Comparison of ENCODE assay signal across 2 cellular contexts in genomic region chr3:56835626-56836025, GRCh38.
TF ChIP-seq lines count a peak whose summit lies in the region.

No MANE protein-coding gene starts in this region.

TF ChIP-seq in A549, 52 proteins besides CTCF, POLR2A, EP300 and RAD21 (continued from another document):
- no peak for TF ChIP-seq RNF2 (IDR thresholded peaks at IDR 0.05; ENCODE audit: borderline replicate concordance, low read depth)
- no peak for TF ChIP-seq JUN (IDR thresholded peaks at IDR 0.05)
- TF ChIP-seq FOSL2 (IDR thresholded peaks at IDR 0.05), result no peak
- no peak for TF ChIP-seq FOSL2 (CRISPR knock-in tag; IDR thresholded peaks at IDR 0.05)
- no peak for TF ChIP-seq ZFP36 (IDR thresholded peaks at IDR 0.05; ENCODE audit: borderline replicate concordance, partially characterized antibody)
- TF ChIP-seq ZSCAN20 (CRISPR knock-in tag; IDR thresholded peaks at IDR 0.05), result no peak
- no peak for TF ChIP-seq HDAC2 (IDR thresholded peaks at IDR 0.05)
- no peak for TF ChIP-seq CBX8 (IDR thresholded peaks at IDR 0.05)

TF ChIP-seq in HCT116, 20 proteins besides CTCF, POLR2A, EP300 and RAD21 (continued from another document):
- TF ChIP-seq, protein P1, sequence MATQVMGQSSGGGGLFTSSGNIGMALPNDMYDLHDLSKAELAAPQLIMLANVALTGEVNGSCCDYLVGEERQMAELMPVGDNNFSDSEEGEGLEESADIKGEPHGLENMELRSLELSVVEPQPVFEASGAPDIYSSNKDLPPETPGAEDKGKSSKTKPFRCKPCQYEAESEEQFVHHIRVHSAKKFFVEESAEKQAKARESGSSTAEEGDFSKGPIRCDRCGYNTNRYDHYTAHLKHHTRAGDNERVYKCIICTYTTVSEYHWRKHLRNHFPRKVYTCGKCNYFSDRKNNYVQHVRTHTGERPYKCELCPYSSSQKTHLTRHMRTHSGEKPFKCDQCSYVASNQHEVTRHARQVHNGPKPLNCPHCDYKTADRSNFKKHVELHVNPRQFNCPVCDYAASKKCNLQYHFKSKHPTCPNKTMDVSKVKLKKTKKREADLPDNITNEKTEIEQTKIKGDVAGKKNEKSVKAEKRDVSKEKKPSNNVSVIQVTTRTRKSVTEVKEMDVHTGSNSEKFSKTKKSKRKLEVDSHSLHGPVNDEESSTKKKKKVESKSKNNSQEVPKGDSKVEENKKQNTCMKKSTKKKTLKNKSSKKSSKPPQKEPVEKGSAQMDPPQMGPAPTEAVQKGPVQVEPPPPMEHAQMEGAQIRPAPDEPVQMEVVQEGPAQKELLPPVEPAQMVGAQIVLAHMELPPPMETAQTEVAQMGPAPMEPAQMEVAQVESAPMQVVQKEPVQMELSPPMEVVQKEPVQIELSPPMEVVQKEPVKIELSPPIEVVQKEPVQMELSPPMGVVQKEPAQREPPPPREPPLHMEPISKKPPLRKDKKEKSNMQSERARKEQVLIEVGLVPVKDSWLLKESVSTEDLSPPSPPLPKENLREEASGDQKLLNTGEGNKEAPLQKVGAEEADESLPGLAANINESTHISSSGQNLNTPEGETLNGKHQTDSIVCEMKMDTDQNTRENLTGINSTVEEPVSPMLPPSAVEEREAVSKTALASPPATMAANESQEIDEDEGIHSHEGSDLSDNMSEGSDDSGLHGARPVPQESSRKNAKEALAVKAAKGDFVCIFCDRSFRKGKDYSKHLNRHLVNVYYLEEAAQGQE (IDR thresholded peaks at IDR 0.05; ENCODE audit: low read depth), result no peak
- TF ChIP-seq ZFX (IDR thresholded peaks at IDR 0.05) (no peak), FOSL1 (IDR thresholded peaks at IDR 0.05; ENCODE audit: low read depth) (peak; percentile 59), ELF1 (IDR thresholded peaks at IDR 0.05; ENCODE audit: borderline replicate concordance, low read depth) (no peak)
